15 cellular contexts compared by ENCODE assay signal in genomic region chr16:11089504-11090124, GRCh38.
DNase-seq lines count a peak whose midpoint lies in the region; ATAC-seq and TF ChIP-seq lines count a peak whose summit lies in the region.
"Had no signal": no experiment of that assay in that cellular context is flagged by ENCODE, and none has a peak within 500 bp of the region (broad histone marks: within the 10 kb centered on the region; RNA-seq: fewer than 3 reads in every experiment).

No MANE protein-coding gene starts in this region.

- H2AFZ ChIP-seq in hepatocyte: no peak overlapping the region
- H2AFZ ChIP-seq: parathyroid adenoma had no signal

- peak overlapping the region; percentile 85 for H3K27ac Mint-ChIP-seq in activated CD4-positive, alpha-beta memory T cell treated with anti-CD3 and anti-CD28 coated beads for 36 hours
- H3K27ac Mint-ChIP-seq in activated CD4-positive, alpha-beta memory T cell treated with anti-CD3 and anti-CD28 coated beads, Interleukin-2, amount 10 ng/mL, durations not matched to agents 7 days and 5 days: no peak overlapping the region
- peak overlapping the region; percentile 71 for H3K27ac Mint-ChIP-seq in activated CD8-positive, alpha-beta T cell treated with anti-CD3 and anti-CD28 coated beads for 36 hours
- peak overlapping the region; percentile 73 for H3K27ac Mint-ChIP-seq in stimulated activated memory B cell treated with anti-CD40 and anti-IgM and Interleukin-4, amounts not matched to agents 10 μg/mL and 1 μg/mL and 100 μg/mL, for 72 hours

- H3K79me2 ChIP-seq in hepatocyte: no peaks in the 10 kb centered on the region
- H3K79me2 ChIP-seq: parathyroid adenoma had no signal

- WGBS in hepatocyte (ENCODE audit: low lambda C conversion rate, missing lambda C conversion rate): 58% methylated on average over 12 of the region's 12 CpGs

- H4K20me1 ChIP-seq in hepatocyte (ENCODE audit: insufficient read depth, poor library complexity, severe bottlenecking): no peaks in the 10 kb centered on the region

- no peaks in the 10 kb centered on the region for H3K36me3 ChIP-seq in hepatocyte (replicated peaks; ENCODE audit: insufficient read depth, low read depth)
- H3K36me3 ChIP-seq: cardiac muscle cell had no signal

- H3K4me1 ChIP-seq in hepatocyte (ENCODE audit: insufficient read depth): peaks cover 50% of the 10 kb centered on the region
- peaks cover 20% of the 10 kb centered on the region for H3K4me1 ChIP-seq in foreskin keratinocyte
- H3K4me1 ChIP-seq: parathyroid adenoma had no signal

- no peak for DNase-seq in activated CD4-positive, alpha-beta memory T cell treated with anti-CD3 and anti-CD28 coated beads for 36 hours
- DNase-seq in activated CD4-positive, alpha-beta memory T cell treated with anti-CD3 and anti-CD28 coated beads, Interleukin-2, amount 10 ng/mL, durations not matched to agents 7 days and 5 days: no peak
- DNase-seq in activated CD8-positive, alpha-beta T cell treated with anti-CD3 and anti-CD28 coated beads for 36 hours: no peak
- DNase-seq in hepatocyte (ENCODE audit: low spot score) (peak; percentile 77), UCSD-AML1 (lab: John Stamatoyannopoulos, UW; ENCODE audit: unreplicated experiment) (no peak), foreskin keratinocyte (no peak), DMS153 (lab: John Stamatoyannopoulos, UW) (no peak)
- DNase-seq: activated CD8-positive, alpha-beta memory T cell treated with anti-CD3 and anti-CD28 coated beads, Interleukin-2, amount 50 U/mL, for 48 hours; GF-D8; NCI-H2081; stimulated activated CD4-positive, alpha-beta T cell treated with anti-CD3 and anti-CD28 coated beads, Interleukin-2, amount 100 ng/mL, for 48 hours had no signal

- intact Hi-C loops in activated CD4-positive, alpha-beta memory T cell treated with anti-CD3 and anti-CD28 coated beads for 36 hours (cut with micrococcal nuclease): loop anchor here (10.0 kb wide), 1 partner anchor 215 kb away; the partner anchor contains the start of gene CIITA
- intact Hi-C loops in activated CD8-positive, alpha-beta T cell treated with anti-CD3 and anti-CD28 coated beads for 36 hours (cut with micrococcal nuclease): loop anchor here (5.0 to 10.0 kb wide), 3 partner anchors 37 to 163 kb away; no protein-coding TSS in a partner anchor

- H3K9me3 ChIP-seq in hepatocyte (ENCODE audit: low read depth): no peaks in the 10 kb centered on the region
- H3K9me3 ChIP-seq: suprapubic skin had no signal

- peak overlapping the region; percentile 3 for H3K4me2 ChIP-seq in hepatocyte

- no peak for ATAC-seq in activated CD8-positive, alpha-beta T cell treated with anti-CD3 and anti-CD28 coated beads for 36 hours
- ATAC-seq in stimulated activated memory B cell treated with anti-CD40 and anti-IgM and Interleukin-4, amounts not matched to agents 10 μg/mL and 1 μg/mL and 100 μg/mL, for 72 hours: no peak
- no peak for ATAC-seq in foreskin keratinocyte

- H3K27me3 Mint-ChIP-seq in activated CD4-positive, alpha-beta memory T cell treated with anti-CD3 and anti-CD28 coated beads for 36 hours: no peaks in the 10 kb centered on the region
- H3K27me3 Mint-ChIP-seq in activated CD4-positive, alpha-beta memory T cell treated with anti-CD3 and anti-CD28 coated beads, Interleukin-2, amount 10 ng/mL, durations not matched to agents 7 days and 5 days: no peaks in the 10 kb centered on the region
- no peaks in the 10 kb centered on the region for H3K27me3 Mint-ChIP-seq in activated CD8-positive, alpha-beta T cell treated with anti-CD3 and anti-CD28 coated beads for 36 hours
- H3K27me3 Mint-ChIP-seq in stimulated activated memory B cell treated with anti-CD40 and anti-IgM and Interleukin-4, amounts not matched to agents 10 μg/mL and 1 μg/mL and 100 μg/mL, for 72 hours: no peaks in the 10 kb centered on the region

- H3K4me3 ChIP-seq in hepatocyte: no peak overlapping the region
- H3K4me3 ChIP-seq: cardiac muscle cell, suprapubic skin had no signal

- no peaks in the 10 kb centered on the region for H3K27me3 ChIP-seq in hepatocyte
- H3K27me3 ChIP-seq in foreskin keratinocyte: no peaks in the 10 kb centered on the region
- H3K27me3 ChIP-seq: cardiac muscle cell, suprapubic skin had no signal

- CTCF ChIA-PET in activated CD4-positive, alpha-beta memory T cell treated with anti-CD3 and anti-CD28 coated beads for 36 hours (lab: Charles Lee): interaction anchor here (0.9 to 4.5 kb wide), 4 partner anchors 11 to 125 kb away, joined by 3 to 16 read pairs (median 6); no protein-coding TSS in a partner anchor
- CTCF ChIA-PET in activated CD4-positive, alpha-beta memory T cell treated with anti-CD3 and anti-CD28 coated beads, Interleukin-2, amount 10 ng/mL, durations not matched to agents 7 days and 5 days (lab: Charles Lee): interaction anchor here (1.2 kb wide), 1 partner anchor 11 kb away, joined by 3 read pairs; no protein-coding TSS in a partner anchor
- CTCF ChIA-PET in activated CD8-positive, alpha-beta T cell treated with anti-CD3 and anti-CD28 coated beads for 36 hours (lab: Charles Lee): interaction anchor here (1.0 to 1.5 kb wide), 3 partner anchors 10 to 129 kb away, joined by 3 to 5 read pairs (median 3); no protein-coding TSS in a partner anchor

- H3K4me3 Mint-ChIP-seq in activated CD4-positive, alpha-beta memory T cell treated with anti-CD3 and anti-CD28 coated beads for 36 hours: no peak overlapping the region
- no peak overlapping the region for H3K4me3 Mint-ChIP-seq in activated CD4-positive, alpha-beta memory T cell treated with anti-CD3 and anti-CD28 coated beads, Interleukin-2, amount 10 ng/mL, durations not matched to agents 7 days and 5 days
- no peak overlapping the region for H3K4me3 Mint-ChIP-seq in activated CD8-positive, alpha-beta T cell treated with anti-CD3 and anti-CD28 coated beads for 36 hours
- no peak overlapping the region for H3K4me3 Mint-ChIP-seq in stimulated activated memory B cell treated with anti-CD40 and anti-IgM and Interleukin-4, amounts not matched to agents 10 μg/mL and 1 μg/mL and 100 μg/mL, for 72 hours

- H3K36me3 Mint-ChIP-seq in activated CD4-positive, alpha-beta memory T cell treated with anti-CD3 and anti-CD28 coated beads for 36 hours: peaks cover 8% of the 10 kb centered on the region
- H3K36me3 Mint-ChIP-seq in activated CD4-positive, alpha-beta memory T cell treated with anti-CD3 and anti-CD28 coated beads, Interleukin-2, amount 10 ng/mL, durations not matched to agents 7 days and 5 days (ENCODE audit: low read depth): peaks cover 24% of the 10 kb centered on the region
- peaks cover 18% of the 10 kb centered on the region for H3K36me3 Mint-ChIP-seq in activated CD8-positive, alpha-beta T cell treated with anti-CD3 and anti-CD28 coated beads for 36 hours (ENCODE audit: low read depth)
- peaks cover 41% of the 10 kb centered on the region for H3K36me3 Mint-ChIP-seq in stimulated activated memory B cell treated with anti-CD40 and anti-IgM and Interleukin-4, amounts not matched to agents 10 μg/mL and 1 μg/mL and 100 μg/mL, for 72 hours

- H3K9me3 Mint-ChIP-seq in activated CD4-positive, alpha-beta memory T cell treated with anti-CD3 and anti-CD28 coated beads for 36 hours: no peaks in the 10 kb centered on the region
- H3K9me3 Mint-ChIP-seq in activated CD4-positive, alpha-beta memory T cell treated with anti-CD3 and anti-CD28 coated beads, Interleukin-2, amount 10 ng/mL, durations not matched to agents 7 days and 5 days: no peaks in the 10 kb centered on the region
- H3K9me3 Mint-ChIP-seq in activated CD8-positive, alpha-beta T cell treated with anti-CD3 and anti-CD28 coated beads for 36 hours: no peaks in the 10 kb centered on the region
- H3K9me3 Mint-ChIP-seq in stimulated activated memory B cell treated with anti-CD40 and anti-IgM and Interleukin-4, amounts not matched to agents 10 μg/mL and 1 μg/mL and 100 μg/mL, for 72 hours: no peaks in the 10 kb centered on the region

- POLR2A ChIA-PET in activated CD4-positive, alpha-beta memory T cell treated with anti-CD3 and anti-CD28 coated beads for 36 hours (lab: Charles Lee): interaction anchor here (1.1 to 2.0 kb wide), 2 partner anchors 10 to 166 kb away, joined by 3 to 7 read pairs; partner anchors contain the start of gene SOCS1
- POLR2A ChIA-PET in activated CD4-positive, alpha-beta memory T cell treated with anti-CD3 and anti-CD28 coated beads, Interleukin-2, amount 10 ng/mL, durations not matched to agents 7 days and 5 days (lab: Charles Lee): interaction anchor here (2.0 to 9.6 kb wide), 5 partner anchors 11 to 136 kb away, joined by 4 to 89 read pairs (median 15); no protein-coding TSS in a partner anchor
- POLR2A ChIA-PET in activated CD8-positive, alpha-beta T cell treated with anti-CD3 and anti-CD28 coated beads for 36 hours (lab: Charles Lee): interaction anchor here (3.2 to 14.8 kb wide), 2 partner anchors 11 to 166 kb away, joined by 10 to 147 read pairs; partner anchors contain the start of gene SOCS1

- TF ChIP-seq CTCF in activated CD8-positive, alpha-beta T cell treated with anti-CD3 and anti-CD28 coated beads for 36 hours (IDR thresholded peaks at IDR 0.05): no peak
- TF ChIP-seq CTCF in hepatocyte (IDR thresholded peaks at IDR 0.05; ENCODE audit: poor library complexity) (no peak), foreskin keratinocyte (conservative IDR thresholded peaks at IDR 0.05) (no peak)

- H3K9me2 ChIP-seq in hepatocyte (replicated peaks; ENCODE audit: insufficient read depth): no peaks in the 10 kb centered on the region

- peaks cover 75% of the 10 kb centered on the region for H3K4me1 Mint-ChIP-seq in activated CD4-positive, alpha-beta memory T cell treated with anti-CD3 and anti-CD28 coated beads for 36 hours (ENCODE audit: low read depth)
- H3K4me1 Mint-ChIP-seq in activated CD4-positive, alpha-beta memory T cell treated with anti-CD3 and anti-CD28 coated beads, Interleukin-2, amount 10 ng/mL, durations not matched to agents 7 days and 5 days: peaks cover 77% of the 10 kb centered on the region
- H3K4me1 Mint-ChIP-seq in activated CD8-positive, alpha-beta T cell treated with anti-CD3 and anti-CD28 coated beads for 36 hours (ENCODE audit: low read depth): peaks cover 74% of the 10 kb centered on the region
- peaks cover 52% of the 10 kb centered on the region for H3K4me1 Mint-ChIP-seq in stimulated activated memory B cell treated with anti-CD40 and anti-IgM and Interleukin-4, amounts not matched to agents 10 μg/mL and 1 μg/mL and 100 μg/mL, for 72 hours

- peak overlapping the region; percentile 90 for H3K27ac ChIP-seq in hepatocyte
- no peak overlapping the region for H3K27ac ChIP-seq in foreskin keratinocyte
- H3K27ac ChIP-seq: cardiac muscle cell, parathyroid adenoma, suprapubic skin had no signal
